ENCODE assay signal across 21 cellular contexts in the genomic region with DNA sequence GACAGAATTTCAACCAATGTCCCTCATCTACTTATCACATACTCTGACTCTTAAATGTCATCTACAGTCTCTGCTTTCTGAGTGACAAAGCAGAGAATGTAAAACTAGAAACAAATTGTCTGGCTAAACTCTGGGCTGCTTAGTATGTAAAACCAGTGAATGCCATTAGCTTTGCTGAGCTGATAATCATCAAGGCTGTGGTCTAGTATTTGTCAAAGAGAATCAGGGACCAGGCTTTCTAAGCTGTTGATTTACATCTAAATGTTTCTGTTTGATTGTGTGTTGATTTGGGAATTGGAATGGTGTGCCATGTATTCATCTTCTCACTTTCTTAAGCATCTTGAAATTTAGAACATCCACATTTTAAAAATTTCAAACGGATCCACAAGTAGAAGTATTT.
"Had no signal": no experiment of that assay in that cellular context is flagged by ENCODE, and none has a peak within 500 bp of the region (broad histone marks: within the 10 kb centered on the region; RNA-seq: fewer than 3 reads in every experiment).

No MANE protein-coding gene starts in this region.

- H3K27ac Mint-ChIP-seq: activated CD4-positive, alpha-beta memory T cell treated with anti-CD3 and anti-CD28 coated beads, Interleukin-2, amount 10 ng/mL, durations not matched to agents 7 days and 5 days; activated CD4-positive, alpha-beta T cell treated with anti-CD3 and anti-CD28 coated beads, Interleukin-2, amount 10 ng/mL, durations not matched to agents 24 days and 14 days; activated naive CD4-positive, alpha-beta T cell treated with anti-CD3 and anti-CD28 coated beads, Interleukin-2, amount 50 U/mL, for 24 hours; immature natural killer cell; naive B cell had no signal

- H3K36me3 ChIP-seq: esophagus muscularis mucosa, left ventricle myocardium inferior, sigmoid colon, spleen, thyroid gland had no signal

- H3K27me3 Mint-ChIP-seq: activated CD4-positive, alpha-beta memory T cell treated with anti-CD3 and anti-CD28 coated beads, Interleukin-2, amount 10 ng/mL, durations not matched to agents 7 days and 5 days; activated CD4-positive, alpha-beta T cell treated with anti-CD3 and anti-CD28 coated beads, Interleukin-2, amount 10 ng/mL, durations not matched to agents 24 days and 14 days; activated naive CD4-positive, alpha-beta T cell treated with anti-CD3 and anti-CD28 coated beads, Interleukin-2, amount 50 U/mL, for 24 hours; central memory CD8-positive, alpha-beta T cell; naive B cell had no signal

- H3K4me1 ChIP-seq: esophagus muscularis mucosa, sigmoid colon, spleen had no signal

- H3K4me3 Mint-ChIP-seq: activated CD4-positive, alpha-beta memory T cell treated with anti-CD3 and anti-CD28 coated beads, Interleukin-2, amount 10 ng/mL, durations not matched to agents 7 days and 5 days; activated CD4-positive, alpha-beta T cell treated with anti-CD3 and anti-CD28 coated beads, Interleukin-2, amount 10 ng/mL, durations not matched to agents 24 days and 14 days; activated naive CD4-positive, alpha-beta T cell treated with anti-CD3 and anti-CD28 coated beads, Interleukin-2, amount 50 U/mL, for 24 hours; central memory CD8-positive, alpha-beta T cell; immature natural killer cell; naive B cell had no signal

- H3K36me3 Mint-ChIP-seq: activated naive CD4-positive, alpha-beta T cell treated with anti-CD3 and anti-CD28 coated beads, Interleukin-2, amount 50 U/mL, for 24 hours; immature natural killer cell; naive B cell had no signal

- H2AFZ ChIP-seq: hepatocyte had no signal

- ATAC-seq: activated CD4-positive, CD25-positive, alpha-beta regulatory T cell treated with anti-CD3 and anti-CD28 coated beads, Interleukin-2, amount 50 U/mL, for 24 hours; stimulated activated naive CD8-positive, alpha-beta T cell treated with anti-CD3 and anti-CD28 coated beads, Interleukin-15, Interleukin-2, amounts not matched to agents 100 U/mL and 50 U/mL, for 24 hours had no signal

- DNase-seq: activated CD4-positive, alpha-beta memory T cell treated with anti-CD3 and anti-CD28 coated beads, Interleukin-2, amount 10 ng/mL, durations not matched to agents 7 days and 5 days; activated CD4-positive, alpha-beta T cell treated with anti-CD3 and anti-CD28 coated beads, Interleukin-2, amount 10 ng/mL, durations not matched to agents 24 days and 14 days; activated gamma-delta T cell; activated T-cell treated with anti-CD3 and anti-CD28 coated beads for 4 hours; aorta; dorsolateral prefrontal cortex; glutamatergic neuron; immature natural killer cell; left ventricle myocardium inferior; naive B cell; occipital lobe; sigmoid colon; spleen; stimulated activated CD4-positive, alpha-beta T cell treated with anti-CD3 and anti-CD28 coated beads, Interleukin-4, amount 100 ng/mL, for 1 hour; stimulated activated naive CD8-positive, alpha-beta T cell treated with anti-CD3 and anti-CD28 coated beads, Interleukin-15, Interleukin-2, amounts not matched to agents 100 U/mL and 50 U/mL, for 24 hours had no signal

- H3K27ac ChIP-seq: dorsolateral prefrontal cortex, esophagus muscularis mucosa, hepatocyte, left ventricle myocardium inferior, sigmoid colon, spleen, thyroid gland had no signal

- H3K9me3 ChIP-seq: esophagus muscularis mucosa, left ventricle myocardium inferior, sigmoid colon, thyroid gland had no signal

- H3K4me3 ChIP-seq: dorsolateral prefrontal cortex, esophagus muscularis mucosa, hepatocyte, left ventricle myocardium inferior, sigmoid colon, spleen, thyroid gland had no signal

- H3K4me2 ChIP-seq: hepatocyte had no signal

- H3K27me3 ChIP-seq: dorsolateral prefrontal cortex, esophagus muscularis mucosa, hepatocyte, sigmoid colon, spleen, thyroid gland had no signal

- H3K79me2 ChIP-seq: hepatocyte had no signal

- H3K4me1 Mint-ChIP-seq: activated CD4-positive, alpha-beta memory T cell treated with anti-CD3 and anti-CD28 coated beads, Interleukin-2, amount 10 ng/mL, durations not matched to agents 7 days and 5 days; activated CD4-positive, alpha-beta T cell treated with anti-CD3 and anti-CD28 coated beads, Interleukin-2, amount 10 ng/mL, durations not matched to agents 24 days and 14 days; activated naive CD4-positive, alpha-beta T cell treated with anti-CD3 and anti-CD28 coated beads, Interleukin-2, amount 50 U/mL, for 24 hours; central memory CD8-positive, alpha-beta T cell; immature natural killer cell; naive B cell had no signal
